In genomic region chr1:60982539-60982938, GRCh38 we compare ENCODE assay signal across 15 cellular contexts.
DNase-seq lines count a peak whose midpoint lies in the region; ATAC-seq, FAIRE-seq and TF ChIP-seq lines count a peak whose summit lies in the region.
"Had no signal": no experiment of that assay in that cellular context is flagged by ENCODE, and none has a peak within 500 bp of the region (broad histone marks: within the 10 kb centered on the region; RNA-seq: fewer than 3 reads in every experiment).

No MANE protein-coding gene starts in this region.

- H3K9me3 Mint-ChIP-seq in mesothelial cell of epicardium: no peaks in the 10 kb centered on the region
- H3K9me3 Mint-ChIP-seq: CD4-positive, CD25-positive, alpha-beta regulatory T cell; GM23338 had no signal

- H3K36me3 ChIP-seq in HEK293 (ENCODE audit: control insufficient read depth in 2 of 2, insufficient read depth in 1 of 2, low read length in 2 of 2) (no peaks in the 10 kb centered on the region), K562 (ENCODE audit: control insufficient read depth, insufficient read depth, low read length) (no peaks in the 10 kb centered on the region), tibial artery (no peaks in the 10 kb centered on the region), body of pancreas (replicated peaks in 1 of 2; ENCODE audit: insufficient read depth in 1 of 2, low read depth in 2 of 2) (no peaks in the 10 kb centered on the region)
- H3K36me3 ChIP-seq: BLaER1 treated with 17β-estradiol and CSF1 and Interleukin-3, amounts not matched to agents 10 nM and 100 nM had no signal

- no peaks in the 10 kb centered on the region for H3K9me1 ChIP-seq in K562 (ENCODE audit: control insufficient read depth, insufficient read depth, low read length)

- ATAC-seq in K562: no peak
- ATAC-seq in left colon: peak; percentile 29
- ATAC-seq in body of pancreas: no peak
- ATAC-seq: GM23338 had no signal

- no peak for TF ChIP-seq EP300 in K562 (IDR thresholded peaks at IDR 0.05; ENCODE audit: low read length)

- WGBS in K562 (ENCODE audit: insufficient coverage, low coverage, missing lambda C conversion rate): 81% methylated on average over 1 of the region's 1 CpG
- 71 to 90% methylated on average over 1 of the region's 1 CpG for WGBS in body of pancreas, 2 donors

- H3K4me3 ChIP-seq in HEK293 (ENCODE audit: low read depth, low read length): no peak overlapping the region
- H3K4me3 ChIP-seq in K562: no peak overlapping the region
- no peak overlapping the region for H3K4me3 ChIP-seq in tibial artery
- H3K4me3 ChIP-seq in body of pancreas: no peak overlapping the region
- H3K4me3 ChIP-seq: BLaER1 treated with 17β-estradiol and CSF1 and Interleukin-3, amounts not matched to agents 10 nM and 100 nM; GM23338 had no signal

- H3K27me3 ChIP-seq in K562 (ENCODE audit: control insufficient read depth in 2 of 2, insufficient read depth in 2 of 2, low read length in 2 of 2): no peaks in the 10 kb centered on the region
- H3K27me3 ChIP-seq in tibial artery: no peaks in the 10 kb centered on the region
- no peaks in the 10 kb centered on the region for H3K27me3 ChIP-seq in body of pancreas
- H3K27me3 ChIP-seq: BLaER1 treated with 17β-estradiol and CSF1 and Interleukin-3, amounts not matched to agents 10 nM and 100 nM had no signal

- no peak overlapping the region for H3K4me2 ChIP-seq in K562 (ENCODE audit: insufficient read depth, low read length)
- H3K4me2 ChIP-seq: BLaER1 treated with 17β-estradiol and CSF1 and Interleukin-3, amounts not matched to agents 10 nM and 100 nM; GM23338 had no signal

- peaks cover 4% of the 10 kb centered on the region; the same call in 1 of the 2 replicates for H3K4me1 ChIP-seq in HEK293 (ENCODE audit: control insufficient read depth, insufficient read depth, low read length)
- H3K4me1 ChIP-seq in K562 (replicated peaks in 1 of 2; ENCODE audit: control insufficient read depth in 2 of 2, insufficient read depth in 2 of 2, low read length in 2 of 2): peaks cover 5 to 23% of the 10 kb centered on the region in 2 experiments; a peak in 3 of 5 replicates
- peaks cover 6 to 52% (median 27%) of the 10 kb centered on the region in 4 donors for H3K4me1 ChIP-seq in tibial artery
- no peaks in the 10 kb centered on the region for H3K4me1 ChIP-seq in body of pancreas
- H3K4me1 ChIP-seq: BLaER1 treated with 17β-estradiol and CSF1 and Interleukin-3, amounts not matched to agents 10 nM and 100 nM had no signal

- intact Hi-C loops in K562 (cut with micrococcal nuclease) (no loop called here), left colon (cut with DNase I, micrococcal nuclease) (no loop called here), tibial artery (cut with DNase I; ENCODE audit: low total_unique reads) (no loop called here), body of pancreas (cut with DNase I) (no loop called here)

- no peak overlapping the region for H3K27ac ChIP-seq in HEK293 (ENCODE audit: extremely low read depth, low read depth, low read length)
- H3K27ac ChIP-seq in K562 (ENCODE audit: extremely low read depth, low read depth, low read length): no peak overlapping the region
- peak overlapping the region; percentile 77 to 81 for H3K27ac ChIP-seq in tibial artery
- H3K27ac ChIP-seq in body of pancreas: no peak overlapping the region
- H3K27ac ChIP-seq: BLaER1 treated with 17β-estradiol and CSF1 and Interleukin-3, amounts not matched to agents 10 nM and 100 nM had no signal

- FAIRE-seq in K562 (lab: Jason Lieb, UNC): no peak

- H3K4me3 Mint-ChIP-seq in mesothelial cell of epicardium: no peak overlapping the region
- H3K4me3 Mint-ChIP-seq: CD4-positive, CD25-positive, alpha-beta regulatory T cell; GM23338 had no signal

- 0 out of 2 replicates have a peak overlapping the region, but pooled peaks have one; percentile 72 for H2AFZ ChIP-seq in K562 (ENCODE audit: low read depth, low read length)

- no peaks in the 10 kb centered on the region for H3K36me3 Mint-ChIP-seq in mesothelial cell of epicardium
- H3K36me3 Mint-ChIP-seq: CD4-positive, CD25-positive, alpha-beta regulatory T cell had no signal

- TF ChIP-seq RAD21 in K562 (CRISPR knock-in tag; conservative IDR thresholded peaks at IDR 0.05 in 1 of 2, IDR thresholded peaks at IDR 0.05 in 1 of 2): no peak

- in situ Hi-C loops in K562 (cut with MboI): no loop called here

- TF ChIP-seq POLR2A in K562 (conservative IDR thresholded peaks at IDR 0.05) (no peak), body of pancreas (IDR thresholded peaks at IDR 0.05) (no peak)

- CTCF ChIA-PET in HEK293 (lab: Yijun Ruan, JAX) (interaction anchor here (1.4 to 2.7 kb wide), 2 partner anchors 12 to 61 kb away, joined by 3 to 12 read pairs; no protein-coding TSS in a partner anchor), K562 (lab: Yijun Ruan, JAX; ENCODE audit: low intra/inter-chr PET ratio) (interaction anchor here (0.7 kb wide), 1 partner anchor 374 kb away, joined by 4 read pairs; no protein-coding TSS in a partner anchor)

- no peak overlapping the region for H3K27ac Mint-ChIP-seq in mesothelial cell of epicardium
- H3K27ac Mint-ChIP-seq: GM23338 had no signal

- peaks cover 34% of the 10 kb centered on the region for H3K4me1 Mint-ChIP-seq in mesothelial cell of epicardium
- H3K4me1 Mint-ChIP-seq: CD4-positive, CD25-positive, alpha-beta regulatory T cell; GM23338 had no signal

- no peaks in the 10 kb centered on the region for H3K9me3 ChIP-seq in HEK293 (ENCODE audit: control insufficient read depth, insufficient read depth, low read depth, low read length)
- H3K9me3 ChIP-seq in K562 (replicated peaks; ENCODE audit: control insufficient read depth, insufficient read depth, low read depth, low read length): no peaks in the 10 kb centered on the region
- H3K9me3 ChIP-seq in tibial artery: no peaks in the 10 kb centered on the region
- H3K9me3 ChIP-seq in body of pancreas: no peaks in the 10 kb centered on the region
- H3K9me3 ChIP-seq: BLaER1 treated with 17β-estradiol and CSF1 and Interleukin-3, amounts not matched to agents 10 nM and 100 nM had no signal

- no TSS peak for BruUV-seq in K562 (replicated peaks; lab: Mats Ljungman, UMichigan)

- DNase-seq in K562 (ENCODE audit: extremely low read depth in 1 of 4, low spot score in 3 of 4): no peak
- no peak for DNase-seq in left colon
- DNase-seq in tibial artery: no peak
- no peak for DNase-seq in NK-92 treated with Interleukin-12 subunit alpha and Interleukin-12 subunit beta, amount 100 ng/mL, for 24 hours (lab: John Stamatoyannopoulos, UW)
- DNase-seq in body of pancreas: no peak
- no peak for DNase-seq in mesothelial cell of epicardium (ENCODE audit: low spot score in 2 of 2, unreplicated experiment in 2 of 2)
- DNase-seq: 8988T; CD4-positive, CD25-positive, alpha-beta regulatory T cell; DMS53; GF-D8; H7; IMR-90 had no signal

- POLR2A ChIA-PET in HEK293 (lab: Yijun Ruan, JAX) (interaction anchor here (0.5 kb wide), 1 partner anchor 700 kb away, joined by 5 read pairs; no protein-coding TSS in a partner anchor), K562 (lab: Yijun Ruan, JAX) (interaction anchor here (1.6 kb wide), 1 partner anchor 9 kb away, joined by 3 read pairs; no protein-coding TSS in a partner anchor)

- no peak overlapping the region for H3K9ac ChIP-seq in K562 (ENCODE audit: insufficient read depth in 1 of 2, low read depth in 2 of 2, low read length in 2 of 2)
- H3K9ac ChIP-seq: BLaER1 treated with 17β-estradiol and CSF1 and Interleukin-3, amounts not matched to agents 10 nM and 100 nM had no signal

- H3K27me3 Mint-ChIP-seq in mesothelial cell of epicardium (ENCODE audit: low read depth): no peaks in the 10 kb centered on the region
- H3K27me3 Mint-ChIP-seq: CD4-positive, CD25-positive, alpha-beta regulatory T cell had no signal

- TF ChIP-seq CTCF in HEK293 (tag by site-specific recombination; IDR thresholded peaks at IDR 0.05) (no peak), K562 (IDR thresholded peaks at IDR 0.05 in 2 of 3, conservative IDR thresholded peaks at IDR 0.05 in 1 of 3; ENCODE audit: insufficient read depth in 2 of 3, low read depth in 1 of 3, low read length in 3 of 3) (no peak), tibial artery (IDR thresholded peaks at IDR 0.05) (no peak), body of pancreas (IDR thresholded peaks at IDR 0.05) (no peak), mesothelial cell of epicardium (IDR thresholded peaks at IDR 0.05; ENCODE audit: unreplicated experiment) (no peak)

- H3K79me2 ChIP-seq in K562 (ENCODE audit: control insufficient read depth, insufficient read depth, low read length): no peaks in the 10 kb centered on the region

- H4K20me1 ChIP-seq in K562 (replicated peaks; ENCODE audit: control insufficient read depth, insufficient read depth, low read length): no peaks in the 10 kb centered on the region
- H4K20me1 ChIP-seq: BLaER1 treated with 17β-estradiol and CSF1 and Interleukin-3, amounts not matched to agents 10 nM and 100 nM had no signal

TF ChIP-seq in HEK293, 187 proteins besides CTCF, POLR2A, EP300 and RAD21 (continues in another document):
- TF ChIP-seq OSR2 (tag by site-specific recombination; IDR thresholded peaks at IDR 0.05): peak; percentile 92
- no peak for TF ChIP-seq ZNF157 (tag by site-specific recombination; IDR thresholded peaks at IDR 0.05)

TF ChIP-seq in K562, 482 proteins besides CTCF, POLR2A, EP300 and RAD21 (continues in another document):
- no peak for TF ChIP-seq ZFX (CRISPR knock-in tag; IDR thresholded peaks at IDR 0.05)
- no peak for TF ChIP-seq CHAMP1 (IDR thresholded peaks at IDR 0.05)
- no peak for TF ChIP-seq SETDB1 (IDR thresholded peaks at IDR 0.05; ENCODE audit: low read length)
- no peak for TF ChIP-seq RAD51 (IDR thresholded peaks at IDR 0.05; ENCODE audit: borderline replicate concordance, low read depth)
- TF ChIP-seq TAF9B (IDR thresholded peaks at IDR 0.05; ENCODE audit: partially characterized antibody): no peak
- TF ChIP-seq TCF3 (CRISPR knock-in tag; IDR thresholded peaks at IDR 0.05): no peak

Comparison
In these comparisons a context has a peak if more than half of its experiments do, and no peak if none do; other contexts are left out.
1. H3K27ac ChIP-seq: peak in tibial artery (2 of 2); none in HEK293 (single experiment), K562 (single experiment) and body of pancreas (0 of 4).
2. Of the 44 proteins assayed by ChIP-seq in both K562 and HEK293: peak only in K562: none; only in HEK293: KLF16, ZBTB8A, ZEB2 and ZNF398; in both: none; in neither: 40.